23 cellular contexts compared by ENCODE assay signal in the genomic region with DNA sequence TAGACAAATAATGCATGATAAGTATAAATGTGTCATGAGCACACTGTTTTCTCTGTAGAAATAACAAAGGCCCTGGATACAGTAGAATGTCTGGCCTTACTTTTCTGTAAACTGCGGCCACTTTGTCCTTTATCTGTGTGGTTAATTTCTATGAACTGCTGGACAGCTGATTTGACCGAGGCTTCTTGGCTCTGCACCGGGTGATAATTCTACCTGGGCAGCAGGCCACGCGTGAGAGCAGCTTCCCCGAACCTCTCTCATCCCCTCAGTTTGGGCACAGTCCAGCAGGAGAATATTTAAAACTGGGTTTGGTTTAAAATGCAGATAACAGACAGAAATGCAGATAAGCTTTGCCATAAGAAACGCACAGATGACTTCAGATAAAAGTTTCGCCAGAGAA.
DNase-seq lines count a peak whose midpoint lies in the region; ATAC-seq and TF ChIP-seq lines count a peak whose summit lies in the region.
"Had no signal": no experiment of that assay in that cellular context is flagged by ENCODE, and none has a peak within 500 bp of the region (broad histone marks: within the 10 kb centered on the region; RNA-seq: fewer than 3 reads in every experiment).

No MANE protein-coding gene starts in this region.

- H3K23ac ChIP-seq in mesenchymal stem cell (ENCODE audit: low read length in 2 of 2) = no peak overlapping the region

- no peak overlapping the region for H2AK5ac ChIP-seq in mesenchymal stem cell (ENCODE audit: low read length, severe bottlenecking)

- no peak overlapping the region for H3K14ac ChIP-seq in mesenchymal stem cell (ENCODE audit: low read length in 2 of 2)

- no peak overlapping the region for H2BK120ac ChIP-seq in mesenchymal stem cell (ENCODE audit: low read depth, low read length)

- H3K27ac ChIP-seq in heart right ventricle (peak overlapping the region in 2 of 10 donors; percentile 23 to 37), mesenchymal stem cell (ENCODE audit: low read length, poor library complexity, severe bottlenecking) (no peak overlapping the region)
- H3K27ac ChIP-seq: 22Rv1, BLaER1 had no signal

- no peak overlapping the region for H3K4me3 ChIP-seq in heart right ventricle
- no peak overlapping the region for H3K4me3 ChIP-seq in mesenchymal stem cell (ENCODE audit: insufficient read depth in 1 of 2, low read depth in 1 of 2, low read length in 2 of 2)
- H3K4me3 ChIP-seq: BLaER1 had no signal

- no peak overlapping the region for H3K18ac ChIP-seq in mesenchymal stem cell (ENCODE audit: low read depth in 1 of 2, low read length in 2 of 2)

- H3K27me3 ChIP-seq in heart right ventricle (no peaks in the 10 kb centered on the region), mesenchymal stem cell (ENCODE audit: control insufficient read depth in 1 of 2, insufficient read depth in 1 of 2, low read length in 2 of 2) (no peaks in the 10 kb centered on the region)
- H3K27me3 ChIP-seq: BLaER1 had no signal

- H3K27me3 Mint-ChIP-seq in stimulated activated memory B cell treated with anti-CD40 and anti-IgM and Interleukin-4, amounts not matched to agents 10 μg/mL and 1 μg/mL and 100 μg/mL, for 72 hours = no peaks in the 10 kb centered on the region
- H3K27me3 Mint-ChIP-seq in T-helper 17 cell = peaks cover 36% of the 10 kb centered on the region
- H3K27me3 Mint-ChIP-seq: CD4-positive, alpha-beta T cell had no signal

- H3K9me3 ChIP-seq in heart right ventricle = no peaks in the 10 kb centered on the region
- no peaks in the 10 kb centered on the region for H3K9me3 ChIP-seq in mesenchymal stem cell (ENCODE audit: control insufficient read depth, low read length)
- no peaks in the 10 kb centered on the region for H3K9me3 ChIP-seq in T-helper 17 cell (ENCODE audit: control insufficient read depth, low read length, poor library complexity, severe bottlenecking)
- H3K9me3 ChIP-seq: BLaER1 had no signal

- H3K36me3 ChIP-seq in heart right ventricle (no peaks in the 10 kb centered on the region), mesenchymal stem cell (ENCODE audit: control insufficient read depth in 1 of 2, insufficient read depth in 2 of 2, low read depth in 1 of 2, low read length in 2 of 2) (peaks cover 0 to 5% of the 10 kb centered on the region in 2 experiments)
- H3K36me3 ChIP-seq: BLaER1 had no signal

- peak; percentile 54 for ATAC-seq in Right ventricle myocardium inferior
- ATAC-seq in heart right ventricle = peak; percentile 47 to 85 (median 72)
- no peak for ATAC-seq in stimulated activated memory B cell treated with anti-CD40 and anti-IgM and Interleukin-4, amounts not matched to agents 10 μg/mL and 1 μg/mL and 100 μg/mL, for 72 hours
- ATAC-seq in T-helper 17 cell = no peak
- ATAC-seq in GM21723 (IDR thresholded peaks at IDR 0.05; ENCODE audit: unreplicated experiment) = no peak

- no peak overlapping the region for H2BK5ac ChIP-seq in mesenchymal stem cell (ENCODE audit: low read depth, low read length, poor library complexity, severe bottlenecking)

- no peak overlapping the region for H2BK12ac ChIP-seq in mesenchymal stem cell (ENCODE audit: low read length in 2 of 2)

- H3K4ac ChIP-seq in mesenchymal stem cell (ENCODE audit: low read depth in 1 of 2, low read length in 2 of 2) = no peak overlapping the region

- no peak overlapping the region for H3K27ac Mint-ChIP-seq in stimulated activated memory B cell treated with anti-CD40 and anti-IgM and Interleukin-4, amounts not matched to agents 10 μg/mL and 1 μg/mL and 100 μg/mL, for 72 hours
- H3K27ac Mint-ChIP-seq in T-helper 17 cell = no peak overlapping the region
- H3K27ac Mint-ChIP-seq: CD4-positive, alpha-beta T cell; HFFc6 had no signal

- H3K4me1 ChIP-seq in heart right ventricle (peaks cover 0 to 52% (median 28%) of the 10 kb centered on the region in 9 donors), mesenchymal stem cell (ENCODE audit: control insufficient read depth, insufficient read depth, low read depth, low read length) (no peaks in the 10 kb centered on the region)
- H3K4me1 ChIP-seq: BLaER1 had no signal

- no peak overlapping the region for H3K4me3 Mint-ChIP-seq in stimulated activated memory B cell treated with anti-CD40 and anti-IgM and Interleukin-4, amounts not matched to agents 10 μg/mL and 1 μg/mL and 100 μg/mL, for 72 hours
- H3K4me3 Mint-ChIP-seq in T-helper 17 cell = no peak overlapping the region
- H3K4me3 Mint-ChIP-seq: CD4-positive, alpha-beta T cell; HFFc6; IgD-negative memory B cell had no signal

- peaks cover 9% of the 10 kb centered on the region for H3K4me1 Mint-ChIP-seq in stimulated activated memory B cell treated with anti-CD40 and anti-IgM and Interleukin-4, amounts not matched to agents 10 μg/mL and 1 μg/mL and 100 μg/mL, for 72 hours
- H3K4me1 Mint-ChIP-seq in T-helper 17 cell = peaks cover 12% of the 10 kb centered on the region

- no peaks in the 10 kb centered on the region for H3K36me3 Mint-ChIP-seq in stimulated activated memory B cell treated with anti-CD40 and anti-IgM and Interleukin-4, amounts not matched to agents 10 μg/mL and 1 μg/mL and 100 μg/mL, for 72 hours
- H3K36me3 Mint-ChIP-seq in T-helper 17 cell (ENCODE audit: low read depth) = peaks cover 7% of the 10 kb centered on the region
- H3K36me3 Mint-ChIP-seq: IgD-negative memory B cell had no signal

- intact Hi-C loops in Right ventricle myocardium inferior (cut with DNase I) = no loop called here
- intact Hi-C loops in cardiac septum (cut with DNase I) = no loop called here
- intact Hi-C loops in heart right ventricle (cut with DNase I) = no loop called here

- no peak overlapping the region for H3K4me2 ChIP-seq in mesenchymal stem cell (ENCODE audit: low read length, poor library complexity, severe bottlenecking)
- H3K4me2 ChIP-seq: BLaER1 had no signal

- H2BK15ac ChIP-seq in mesenchymal stem cell (ENCODE audit: low read depth, poor library complexity, severe bottlenecking) = no peak overlapping the region

- H4K8ac ChIP-seq in mesenchymal stem cell (ENCODE audit: low read length) = no peak overlapping the region

- H2AFZ ChIP-seq in mesenchymal stem cell (ENCODE audit: low read depth, low read length) = no peak overlapping the region

- H4K91ac ChIP-seq in mesenchymal stem cell (ENCODE audit: low read length) = no peak overlapping the region

- 37 to 47% methylated on average over 8 of the region's 8 CpGs for WGBS in heart right ventricle, 2 donors
- 96% methylated on average over 8 of the region's 8 CpGs for WGBS in mesenchymal stem cell

- TF ChIP-seq CTCF in heart right ventricle (IDR thresholded peaks at IDR 0.05) = no peak

- peak overlapping the region; percentile 24 for H3K9ac ChIP-seq in mesenchymal stem cell (ENCODE audit: low read length)
- H3K9ac ChIP-seq: BLaER1 had no signal

- DNase-seq in Right ventricle myocardium inferior (ENCODE audit: missing footprints) = no peak
- DNase-seq in cardiac septum (ENCODE audit: low spot score) = no peak
- peak in 1 of 2 donors; percentile 26 for DNase-seq in heart right ventricle
- no peak for DNase-seq in mesenchymal stem cell
- DNase-seq in T-helper 17 cell = no peak
- no peak for DNase-seq in NCI-H1105 treated with DMSO at 0.1 percent for 48 hours (lab: John Stamatoyannopoulos, UW)
- DNase-seq: ACHN; CD4-positive, alpha-beta T cell; COR-L47; DMS79; H7; HFFc6; NCI-H1105; NCI-H2029 treated with DMSO at 0.1 percent for 48 hours; NCI-H2171; NCI-H446; NCI-H526; OCI-M1 had no signal

- H3K9me3 Mint-ChIP-seq in stimulated activated memory B cell treated with anti-CD40 and anti-IgM and Interleukin-4, amounts not matched to agents 10 μg/mL and 1 μg/mL and 100 μg/mL, for 72 hours = no peaks in the 10 kb centered on the region
- H3K9me3 Mint-ChIP-seq: CD4-positive, alpha-beta T cell had no signal

- H3K79me1 ChIP-seq in mesenchymal stem cell (replicated peaks; ENCODE audit: low read length, poor library complexity, severe bottlenecking) = peaks cover 25% of the 10 kb centered on the region

Comparison
In these comparisons a context has a peak if more than half of its experiments do, and no peak if none do; other contexts are left out.
1. ATAC-seq: peak in Right ventricle myocardium inferior (single experiment) and heart right ventricle (8 of 8); none in stimulated activated memory B cell treated with anti-CD40 and anti-IgM and Interleukin-4, amounts not matched to agents 10 μg/mL and 1 μg/mL and 100 μg/mL, for 72 hours (single experiment), T-helper 17 cell (single experiment) and GM21723 (single experiment).